Comparison of ENCODE assay signal across 17 cellular contexts in genomic region chr17:44966348-44967025, GRCh38. TPM values are rescaled to one million over a fixed set of nuclear protein-coding genes. Genes with fewer than 3 reads are reported as not detected.
DNase-seq lines count a peak whose midpoint lies in the region; ATAC-seq and TF ChIP-seq lines count a peak whose summit lies in the region.
"Had no signal": no experiment of that assay in that cellular context is flagged by ENCODE, and none has a peak within 500 bp of the region (broad histone marks: within the 10 kb centered on the region; RNA-seq: fewer than 3 reads in every experiment).

No MANE protein-coding gene starts in this region.

- H2AFZ ChIP-seq in hepatocyte (no peak overlapping the region), trophoblast cell (ENCODE audit: insufficient read depth, low read length, poor library complexity) (no peak overlapping the region)
- H2AFZ ChIP-seq: PC-9 had no signal

- H3K4me1 Mint-ChIP-seq in CD4-positive, alpha-beta T cell (ENCODE audit: low read depth): peaks cover 32% of the 10 kb centered on the region

- no peak overlapping the region for H4K91ac ChIP-seq in trophoblast cell (ENCODE audit: low read depth, low read length)

- no peak overlapping the region for H3K4ac ChIP-seq in trophoblast cell (ENCODE audit: low read depth, low read length)

- H4K8ac ChIP-seq in trophoblast cell (ENCODE audit: low read depth, low read length): no peak overlapping the region

- H3K14ac ChIP-seq in trophoblast cell (ENCODE audit: low read length): no peak overlapping the region

- no peak for ATAC-seq in CD4-positive, alpha-beta T cell (ENCODE audit: poor library complexity)
- ATAC-seq: heart left ventricle, left lobe of liver had no signal

- no peak overlapping the region for H3K23ac ChIP-seq in trophoblast cell (ENCODE audit: low read length)

- H3K4me3 Mint-ChIP-seq in CD4-positive, alpha-beta T cell: peak overlapping the region; percentile 71
- H3K4me3 Mint-ChIP-seq: dendritic cell treated with granulocyte-macrophage colony-stimulating factor and Interleukin-4, amounts not matched to agents 40 ng/mL and 50 ng/mL, for 4 days had no signal

- no peak overlapping the region for H3K27ac Mint-ChIP-seq in CD4-positive, alpha-beta T cell
- H3K27ac Mint-ChIP-seq: dendritic cell treated with granulocyte-macrophage colony-stimulating factor and Interleukin-4, amounts not matched to agents 40 ng/mL and 50 ng/mL, for 4 days had no signal

- H3K9me3 Mint-ChIP-seq in CD4-positive, alpha-beta T cell: no peaks in the 10 kb centered on the region
- H3K9me3 Mint-ChIP-seq: dendritic cell treated with granulocyte-macrophage colony-stimulating factor and Interleukin-4, amounts not matched to agents 40 ng/mL and 50 ng/mL, for 4 days had no signal

- no peaks in the 10 kb centered on the region for H3K79me1 ChIP-seq in trophoblast cell (ENCODE audit: low read length)

- intact Hi-C loops in CD4-positive, alpha-beta T cell (cut with DNase I, micrococcal nuclease): loop anchor here in 1 of 2 experiments (5.0 kb wide), 2 partner anchors 51 to 189 kb away; no protein-coding TSS in a partner anchor

- no peak overlapping the region for H2BK120ac ChIP-seq in trophoblast cell (ENCODE audit: insufficient read depth, low read length, poor library complexity)

- no peak overlapping the region for H3K18ac ChIP-seq in trophoblast cell (ENCODE audit: low read length)

- DNase-seq in CD4-positive, alpha-beta T cell: no peak
- DNase-seq in hepatocyte (ENCODE audit: low spot score) (no peak), trophoblast cell (no peak), CD1c-positive myeloid dendritic cell (ENCODE audit: extremely low spot score) (no peak), NCI-H82 (lab: John Stamatoyannopoulos, UW) (no peak), NCI-H187 treated with DMSO at 0.1 percent for 48 hours (lab: John Stamatoyannopoulos, UW) (no peak), kidney tubule cell (ENCODE audit: low spot score) (no peak)
- DNase-seq: activated gamma-delta T cell treated with Interleukin-2 at 50 U/mL for 16 hours, DND-41, NCI-H2029 treated with DMSO at 0.1 percent for 48 hours, NCI-H526, PC-9 had no signal

- no peaks in the 10 kb centered on the region for H3K36me3 ChIP-seq in HUES64 (ENCODE audit: insufficient read depth, low read length)
- H3K36me3 ChIP-seq in hepatocyte (replicated peaks; ENCODE audit: insufficient read depth, low read depth): no peaks in the 10 kb centered on the region
- no peaks in the 10 kb centered on the region for H3K36me3 ChIP-seq in trophoblast cell (ENCODE audit: control insufficient read depth in 1 of 2, insufficient read depth in 2 of 2, low read length in 2 of 2)
- H3K36me3 ChIP-seq: heart left ventricle had no signal

- no peak overlapping the region for H2BK12ac ChIP-seq in trophoblast cell (ENCODE audit: low read length)

- H3K9me3 ChIP-seq in CD4-positive, alpha-beta T cell (ENCODE audit: control insufficient read depth, low read length): no peaks in the 10 kb centered on the region
- H3K9me3 ChIP-seq in HUES64 (ENCODE audit: insufficient read depth, low read depth, low read length): no peaks in the 10 kb centered on the region
- no peaks in the 10 kb centered on the region for H3K9me3 ChIP-seq in hepatocyte (ENCODE audit: low read depth)
- H3K9me3 ChIP-seq in trophoblast cell (ENCODE audit: insufficient read depth, low read depth, low read length): peaks cover 10% of the 10 kb centered on the region
- H3K9me3 ChIP-seq: heart left ventricle had no signal

- H3K4me1 ChIP-seq in HUES64 (ENCODE audit: insufficient read depth, low read length) (peaks cover 12% of the 10 kb centered on the region; the same call in 1 of the 2 replicates), hepatocyte (ENCODE audit: insufficient read depth) (peaks cover 12% of the 10 kb centered on the region), trophoblast cell (ENCODE audit: control insufficient read depth in 1 of 2, insufficient read depth in 2 of 2, low read length in 2 of 2) (peaks cover 10 to 18% of the 10 kb centered on the region in 2 experiments)

- no peaks in the 10 kb centered on the region for H3K9me2 ChIP-seq in hepatocyte (replicated peaks; ENCODE audit: insufficient read depth)

- H3K9ac ChIP-seq in HUES64 (ENCODE audit: low read depth, low read length) (no peak overlapping the region), trophoblast cell (ENCODE audit: low read length) (no peak overlapping the region)

- WGBS in HUES64: 27% methylated on average over 19 of the region's 21 CpGs
- 33% methylated on average over 18 of the region's 21 CpGs for WGBS in hepatocyte (ENCODE audit: low lambda C conversion rate, missing lambda C conversion rate)
- no CpG with 5 or more reads among the region's 21 CpGs for WGBS in trophoblast cell (ENCODE audit: extremely low coverage, insufficient coverage, insufficient read length)

- no peak for TF ChIP-seq CTCF in CD4-positive, alpha-beta T cell (IDR thresholded peaks at IDR 0.05)
- TF ChIP-seq CTCF in hepatocyte (IDR thresholded peaks at IDR 0.05; ENCODE audit: poor library complexity): no peak

- no peak overlapping the region for H2AK5ac ChIP-seq in trophoblast cell (ENCODE audit: low read length)

- peak overlapping the region; percentile 72 for H3K4me2 ChIP-seq in hepatocyte
- peak overlapping the region; percentile 6 for H3K4me2 ChIP-seq in trophoblast cell (ENCODE audit: low read length)
- H3K4me2 ChIP-seq: PC-9 had no signal

- H3K4me3 ChIP-seq in HUES64 (ENCODE audit: low read length) (peak overlapping the region; percentile 43), hepatocyte (no peak overlapping the region), trophoblast cell (ENCODE audit: low read depth, low read length) (no peak overlapping the region)
- H3K4me3 ChIP-seq: PC-9 had no signal

- H4K12ac ChIP-seq in trophoblast cell (ENCODE audit: low read depth, low read length): no peak overlapping the region

- no peaks in the 10 kb centered on the region for H3K36me3 Mint-ChIP-seq in CD4-positive, alpha-beta T cell (ENCODE audit: low read depth)

- H4K20me1 ChIP-seq in hepatocyte (ENCODE audit: insufficient read depth, poor library complexity, severe bottlenecking): no peaks in the 10 kb centered on the region

- H3K27ac ChIP-seq in CD4-positive, alpha-beta T cell (ENCODE audit: low read depth, low read length): no peak overlapping the region
- no peak overlapping the region for H3K27ac ChIP-seq in HUES64 (ENCODE audit: low read depth, low read length)
- H3K27ac ChIP-seq in hepatocyte: no peak overlapping the region
- no peak overlapping the region for H3K27ac ChIP-seq in trophoblast cell (ENCODE audit: low read depth, low read length)
- H3K27ac ChIP-seq: heart left ventricle, PC-9, VCaP had no signal

- no peak overlapping the region for H2BK5ac ChIP-seq in trophoblast cell (ENCODE audit: low read depth, low read length, poor library complexity)

- H3K27me3 Mint-ChIP-seq in CD4-positive, alpha-beta T cell: peaks cover 73% of the 10 kb centered on the region

- peaks cover 42% of the 10 kb centered on the region for H3K27me3 ChIP-seq in CD4-positive, alpha-beta T cell (ENCODE audit: control insufficient read depth, insufficient read depth, low read length)
- H3K27me3 ChIP-seq in HUES64 (ENCODE audit: insufficient read depth, low read length) (peaks cover 71% of the 10 kb centered on the region), hepatocyte (peaks cover 64% of the 10 kb centered on the region), trophoblast cell (ENCODE audit: insufficient read depth, low read length) (peaks cover 62% of the 10 kb centered on the region)

- POLR2A ChIA-PET in CD4-positive, alpha-beta T cell (lab: Charles Lee): no interaction called here

- H3K79me2 ChIP-seq in hepatocyte (no peaks in the 10 kb centered on the region), trophoblast cell (ENCODE audit: control insufficient read depth, insufficient read depth, low read length, poor library complexity) (no peaks in the 10 kb centered on the region)

- CTCF ChIA-PET in CD4-positive, alpha-beta T cell (lab: Charles Lee): no interaction called here

RNA-seq across cellular contexts. Expression of gene C1QL1, which starts 1.6 kb away (rescaled TPM):
- not detected for total RNA-seq in CD4-positive, alpha-beta T cell
- polyA plus RNA-seq in HUES64 (2013, experiment 1 of 2): 4.1 TPM
- polyA plus RNA-seq in HUES64 (2013, experiment 2 of 2): 6.3 TPM
- 12.8 and 15.1 TPM in 2 replicates for total RNA-seq in hepatocyte
- polyA plus RNA-seq in hepatocyte: 54.9 and 68.3 TPM in 2 replicates
- polyA plus RNA-seq in trophoblast cell (2013): 0.35 and 0.37 TPM in 2 replicates

RNA-seq across cellular contexts. Expression of gene KIF18B, which starts 18.9 kb away (rescaled TPM):
- total RNA-seq in CD4-positive, alpha-beta T cell: under 1 TPM; 0.05 to 0.08 TPM
- polyA plus RNA-seq in HUES64 (2013, experiment 1 of 2): 25.5 TPM
- 22.4 TPM for polyA plus RNA-seq in HUES64 (2013, experiment 2 of 2)
- total RNA-seq in hepatocyte: 1.8 and 2.1 TPM in 2 replicates
- 4.3 and 5.0 TPM in 2 replicates for polyA plus RNA-seq in hepatocyte
- polyA plus RNA-seq in trophoblast cell (2013): 11.4 and 12.1 TPM in 2 replicates

RNA-seq across cellular contexts. Expression of gene GFAP, which starts 51.2 kb away (rescaled TPM):
- not detected for total RNA-seq in CD4-positive, alpha-beta T cell
- 0.20 TPM for polyA plus RNA-seq in HUES64 (2013, experiment 1 of 2)
- 0.76 TPM for polyA plus RNA-seq in HUES64 (2013, experiment 2 of 2)
- total RNA-seq in hepatocyte: 0.10 and 1.6 TPM in 2 replicates
- not detected in 2 replicates for polyA plus RNA-seq in hepatocyte
- 0.04 TPM in 1 of 2 replicates, not detected in the other for polyA plus RNA-seq in trophoblast cell (2013)
- total RNA-seq: PC-9 had no signal

Comparison
In these comparisons a context has a peak if more than half of its experiments do, and no peak if none do; other contexts are left out.
1. RNA of gene C1QL1, which starts 1.6 kb away (total RNA-seq): 12.8 to 15.1 TPM in hepatocyte; not detected in CD4-positive, alpha-beta T cell; every median in the first group is over 10 times any median in the second.